ENCODE assay signal across 3 cellular contexts in the genomic region with DNA sequence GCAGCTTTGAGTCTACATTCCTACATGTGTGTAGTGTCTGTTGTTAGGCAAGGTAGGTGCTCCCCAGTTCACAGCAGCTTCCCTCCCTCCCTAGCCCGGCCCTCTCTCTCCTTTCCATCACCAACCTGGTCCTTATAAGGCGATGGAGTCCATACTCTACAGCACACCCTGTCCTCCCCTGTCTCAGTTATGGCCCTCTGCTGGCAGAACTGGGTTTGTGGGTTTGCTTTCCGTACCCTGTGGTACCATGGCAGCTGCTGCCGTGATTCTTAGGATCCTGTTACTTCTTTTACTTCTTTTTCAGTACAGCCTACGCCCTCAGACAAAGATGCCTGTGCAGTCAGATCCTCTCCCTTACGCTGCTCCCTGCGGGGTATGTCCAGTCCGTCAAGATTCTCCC.
TF ChIP-seq lines count a peak whose summit lies in the region.

No MANE protein-coding gene starts in this region.

TF ChIP-seq in HCT116, 20 proteins besides CTCF, POLR2A, EP300 and RAD21:
- TF ChIP-seq CBX3 (IDR thresholded peaks at IDR 0.05; ENCODE audit: low read depth) (0 out of 2 replicates have a peak, but pooled peaks have one; percentile 31), SIN3A (IDR thresholded peaks at IDR 0.05; ENCODE audit: low read depth) (no peak), SRF (IDR thresholded peaks at IDR 0.05; ENCODE audit: low read depth) (peak; percentile 86)
TF ChIP-seq in HCT116: peak in this region for 2.

TF ChIP-seq in SK-N-SH, 30 proteins besides CTCF, POLR2A, EP300 and RAD21:
- TF ChIP-seq, protein P1, sequence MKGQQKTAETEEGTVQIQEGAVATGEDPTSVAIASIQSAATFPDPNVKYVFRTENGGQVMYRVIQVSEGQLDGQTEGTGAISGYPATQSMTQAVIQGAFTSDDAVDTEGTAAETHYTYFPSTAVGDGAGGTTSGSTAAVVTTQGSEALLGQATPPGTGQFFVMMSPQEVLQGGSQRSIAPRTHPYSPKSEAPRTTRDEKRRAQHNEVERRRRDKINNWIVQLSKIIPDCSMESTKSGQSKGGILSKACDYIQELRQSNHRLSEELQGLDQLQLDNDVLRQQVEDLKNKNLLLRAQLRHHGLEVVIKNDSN (IDR thresholded peaks at IDR 0.05; ENCODE audit: borderline replicate concordance, low read depth) = no peak
- TF ChIP-seq EZH2phosphoT487 (IDR thresholded peaks at IDR 0.05; ENCODE audit: borderline replicate concordance, low read depth) (no peak), RXRA (IDR thresholded peaks at IDR 0.05; ENCODE audit: borderline replicate concordance, low read depth) (no peak), ELF1 (IDR thresholded peaks at IDR 0.05) (no peak), POLR2AphosphoS5 (IDR thresholded peaks at IDR 0.05; ENCODE audit: low read depth, low read length) (no peak), FOXJ3 (CRISPR knock-in tag; IDR thresholded peaks at IDR 0.05) (no peak), GABPA (IDR thresholded peaks at IDR 0.05; ENCODE audit: low read depth) (no peak), RCOR1 (IDR thresholded peaks at IDR 0.05; ENCODE audit: low read length) (no peak), SIN3A (IDR thresholded peaks at IDR 0.05; ENCODE audit: borderline replicate concordance, low read depth, low read length) (no peak), NRF1 (IDR thresholded peaks at IDR 0.05; ENCODE audit: low read depth, low read length) (no peak), MEF2A (IDR thresholded peaks at IDR 0.05; ENCODE audit: borderline replicate concordance, low read depth) (no peak), RFX5 (IDR thresholded peaks at IDR 0.05; ENCODE audit: low read length) (no peak)
- TF ChIP-seq, protein P2, sequence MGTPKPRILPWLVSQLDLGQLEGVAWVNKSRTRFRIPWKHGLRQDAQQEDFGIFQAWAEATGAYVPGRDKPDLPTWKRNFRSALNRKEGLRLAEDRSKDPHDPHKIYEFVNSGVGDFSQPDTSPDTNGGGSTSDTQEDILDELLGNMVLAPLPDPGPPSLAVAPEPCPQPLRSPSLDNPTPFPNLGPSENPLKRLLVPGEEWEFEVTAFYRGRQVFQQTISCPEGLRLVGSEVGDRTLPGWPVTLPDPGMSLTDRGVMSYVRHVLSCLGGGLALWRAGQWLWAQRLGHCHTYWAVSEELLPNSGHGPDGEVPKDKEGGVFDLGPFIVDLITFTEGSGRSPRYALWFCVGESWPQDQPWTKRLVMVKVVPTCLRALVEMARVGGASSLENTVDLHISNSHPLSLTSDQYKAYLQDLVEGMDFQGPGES (IDR thresholded peaks at IDR 0.05; ENCODE audit: low read depth, low read length) = no peak

TF ChIP-seq in H1, 55 proteins besides CTCF, POLR2A, EP300 and RAD21:
- TF ChIP-seq CBX8 (IDR thresholded peaks at IDR 0.05; ENCODE audit: borderline replicate concordance, low read depth, low read length) = no peak
- no peak for TF ChIP-seq PHF8 (conservative IDR thresholded peaks at IDR 0.05; ENCODE audit: low read depth, low read length)
- no peak for TF ChIP-seq FOSL1 (IDR thresholded peaks at IDR 0.05; ENCODE audit: insufficient read depth, low read depth, low read length)
- TF ChIP-seq SIN3A (conservative IDR thresholded peaks at IDR 0.05 in 1 of 2, IDR thresholded peaks at IDR 0.05 in 1 of 2; ENCODE audit: low read depth in 1 of 2, low read length in 2 of 2) = no peak
- TF ChIP-seq, protein P3, sequence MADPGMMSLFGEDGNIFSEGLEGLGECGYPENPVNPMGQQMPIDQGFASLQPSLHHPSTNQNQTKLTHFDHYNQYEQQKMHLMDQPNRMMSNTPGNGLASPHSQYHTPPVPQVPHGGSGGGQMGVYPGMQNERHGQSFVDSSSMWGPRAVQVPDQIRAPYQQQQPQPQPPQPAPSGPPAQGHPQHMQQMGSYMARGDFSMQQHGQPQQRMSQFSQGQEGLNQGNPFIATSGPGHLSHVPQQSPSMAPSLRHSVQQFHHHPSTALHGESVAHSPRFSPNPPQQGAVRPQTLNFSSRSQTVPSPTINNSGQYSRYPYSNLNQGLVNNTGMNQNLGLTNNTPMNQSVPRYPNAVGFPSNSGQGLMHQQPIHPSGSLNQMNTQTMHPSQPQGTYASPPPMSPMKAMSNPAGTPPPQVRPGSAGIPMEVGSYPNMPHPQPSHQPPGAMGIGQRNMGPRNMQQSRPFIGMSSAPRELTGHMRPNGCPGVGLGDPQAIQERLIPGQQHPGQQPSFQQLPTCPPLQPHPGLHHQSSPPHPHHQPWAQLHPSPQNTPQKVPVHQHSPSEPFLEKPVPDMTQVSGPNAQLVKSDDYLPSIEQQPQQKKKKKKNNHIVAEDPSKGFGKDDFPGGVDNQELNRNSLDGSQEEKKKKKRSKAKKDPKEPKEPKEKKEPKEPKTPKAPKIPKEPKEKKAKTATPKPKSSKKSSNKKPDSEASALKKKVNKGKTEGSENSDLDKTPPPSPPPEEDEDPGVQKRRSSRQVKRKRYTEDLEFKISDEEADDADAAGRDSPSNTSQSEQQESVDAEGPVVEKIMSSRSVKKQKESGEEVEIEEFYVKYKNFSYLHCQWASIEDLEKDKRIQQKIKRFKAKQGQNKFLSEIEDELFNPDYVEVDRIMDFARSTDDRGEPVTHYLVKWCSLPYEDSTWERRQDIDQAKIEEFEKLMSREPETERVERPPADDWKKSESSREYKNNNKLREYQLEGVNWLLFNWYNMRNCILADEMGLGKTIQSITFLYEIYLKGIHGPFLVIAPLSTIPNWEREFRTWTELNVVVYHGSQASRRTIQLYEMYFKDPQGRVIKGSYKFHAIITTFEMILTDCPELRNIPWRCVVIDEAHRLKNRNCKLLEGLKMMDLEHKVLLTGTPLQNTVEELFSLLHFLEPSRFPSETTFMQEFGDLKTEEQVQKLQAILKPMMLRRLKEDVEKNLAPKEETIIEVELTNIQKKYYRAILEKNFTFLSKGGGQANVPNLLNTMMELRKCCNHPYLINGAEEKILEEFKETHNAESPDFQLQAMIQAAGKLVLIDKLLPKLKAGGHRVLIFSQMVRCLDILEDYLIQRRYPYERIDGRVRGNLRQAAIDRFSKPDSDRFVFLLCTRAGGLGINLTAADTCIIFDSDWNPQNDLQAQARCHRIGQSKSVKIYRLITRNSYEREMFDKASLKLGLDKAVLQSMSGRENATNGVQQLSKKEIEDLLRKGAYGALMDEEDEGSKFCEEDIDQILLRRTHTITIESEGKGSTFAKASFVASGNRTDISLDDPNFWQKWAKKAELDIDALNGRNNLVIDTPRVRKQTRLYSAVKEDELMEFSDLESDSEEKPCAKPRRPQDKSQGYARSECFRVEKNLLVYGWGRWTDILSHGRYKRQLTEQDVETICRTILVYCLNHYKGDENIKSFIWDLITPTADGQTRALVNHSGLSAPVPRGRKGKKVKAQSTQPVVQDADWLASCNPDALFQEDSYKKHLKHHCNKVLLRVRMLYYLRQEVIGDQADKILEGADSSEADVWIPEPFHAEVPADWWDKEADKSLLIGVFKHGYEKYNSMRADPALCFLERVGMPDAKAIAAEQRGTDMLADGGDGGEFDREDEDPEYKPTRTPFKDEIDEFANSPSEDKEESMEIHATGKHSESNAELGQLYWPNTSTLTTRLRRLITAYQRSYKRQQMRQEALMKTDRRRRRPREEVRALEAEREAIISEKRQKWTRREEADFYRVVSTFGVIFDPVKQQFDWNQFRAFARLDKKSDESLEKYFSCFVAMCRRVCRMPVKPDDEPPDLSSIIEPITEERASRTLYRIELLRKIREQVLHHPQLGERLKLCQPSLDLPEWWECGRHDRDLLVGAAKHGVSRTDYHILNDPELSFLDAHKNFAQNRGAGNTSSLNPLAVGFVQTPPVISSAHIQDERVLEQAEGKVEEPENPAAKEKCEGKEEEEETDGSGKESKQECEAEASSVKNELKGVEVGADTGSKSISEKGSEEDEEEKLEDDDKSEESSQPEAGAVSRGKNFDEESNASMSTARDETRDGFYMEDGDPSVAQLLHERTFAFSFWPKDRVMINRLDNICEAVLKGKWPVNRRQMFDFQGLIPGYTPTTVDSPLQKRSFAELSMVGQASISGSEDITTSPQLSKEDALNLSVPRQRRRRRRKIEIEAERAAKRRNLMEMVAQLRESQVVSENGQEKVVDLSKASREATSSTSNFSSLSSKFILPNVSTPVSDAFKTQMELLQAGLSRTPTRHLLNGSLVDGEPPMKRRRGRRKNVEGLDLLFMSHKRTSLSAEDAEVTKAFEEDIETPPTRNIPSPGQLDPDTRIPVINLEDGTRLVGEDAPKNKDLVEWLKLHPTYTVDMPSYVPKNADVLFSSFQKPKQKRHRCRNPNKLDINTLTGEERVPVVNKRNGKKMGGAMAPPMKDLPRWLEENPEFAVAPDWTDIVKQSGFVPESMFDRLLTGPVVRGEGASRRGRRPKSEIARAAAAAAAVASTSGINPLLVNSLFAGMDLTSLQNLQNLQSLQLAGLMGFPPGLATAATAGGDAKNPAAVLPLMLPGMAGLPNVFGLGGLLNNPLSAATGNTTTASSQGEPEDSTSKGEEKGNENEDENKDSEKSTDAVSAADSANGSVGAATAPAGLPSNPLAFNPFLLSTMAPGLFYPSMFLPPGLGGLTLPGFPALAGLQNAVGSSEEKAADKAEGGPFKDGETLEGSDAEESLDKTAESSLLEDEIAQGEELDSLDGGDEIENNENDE (IDR thresholded peaks at IDR 0.05; ENCODE audit: insufficient replicate concordance, low read length) = no peak
- TF ChIP-seq JUND (IDR thresholded peaks at IDR 0.05; ENCODE audit: low read length) = no peak
- TF ChIP-seq KDM1A (IDR thresholded peaks at IDR 0.05; ENCODE audit: borderline replicate concordance, low read length) = no peak
- no peak for TF ChIP-seq GTF2F1 (IDR thresholded peaks at IDR 0.05; ENCODE audit: borderline replicate concordance, low read depth, low read length)
- no peak for TF ChIP-seq ZNF274 (IDR thresholded peaks at IDR 0.05; ENCODE audit: borderline replicate concordance, extremely low read depth, low read length)
- TF ChIP-seq RBBP5 (IDR thresholded peaks at IDR 0.05; ENCODE audit: borderline replicate concordance, low read depth, low read length) = no peak
- no peak for TF ChIP-seq SP1 (IDR thresholded peaks at IDR 0.05; ENCODE audit: low read depth, low read length)
- TF ChIP-seq, protein P4, sequence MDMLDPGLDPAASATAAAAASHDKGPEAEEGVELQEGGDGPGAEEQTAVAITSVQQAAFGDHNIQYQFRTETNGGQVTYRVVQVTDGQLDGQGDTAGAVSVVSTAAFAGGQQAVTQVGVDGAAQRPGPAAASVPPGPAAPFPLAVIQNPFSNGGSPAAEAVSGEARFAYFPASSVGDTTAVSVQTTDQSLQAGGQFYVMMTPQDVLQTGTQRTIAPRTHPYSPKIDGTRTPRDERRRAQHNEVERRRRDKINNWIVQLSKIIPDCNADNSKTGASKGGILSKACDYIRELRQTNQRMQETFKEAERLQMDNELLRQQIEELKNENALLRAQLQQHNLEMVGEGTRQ (IDR thresholded peaks at IDR 0.05; ENCODE audit: low read length) = no peak
- 0 out of 2 replicates have a peak, but pooled peaks have one; percentile 41 for TF ChIP-seq RXRA (IDR thresholded peaks at IDR 0.05; ENCODE audit: insufficient read depth, low read depth, low read length)
- TF ChIP-seq MAFK (IDR thresholded peaks at IDR 0.05; ENCODE audit: low read depth, low read length) = no peak
- no peak for TF ChIP-seq BCL11A (IDR thresholded peaks at IDR 0.05; ENCODE audit: low read depth in 2 of 2, low read length in 2 of 2)
- peak; percentile 77 for TF ChIP-seq YY1 (IDR thresholded peaks at IDR 0.05; ENCODE audit: low read depth, low read length)
- peak; percentile 81 for TF ChIP-seq SRF (IDR thresholded peaks at IDR 0.05; ENCODE audit: low read depth, low read length)
- no peak for TF ChIP-seq SUZ12 (IDR thresholded peaks at IDR 0.05; ENCODE audit: low read length)
- TF ChIP-seq SIRT6 (IDR thresholded peaks at IDR 0.05; ENCODE audit: low read length) = no peak
- TF ChIP-seq HDAC6 (IDR thresholded peaks at IDR 0.05; ENCODE audit: low read depth, low read length) = no peak
- TF ChIP-seq GABPA (IDR thresholded peaks at IDR 0.05; ENCODE audit: borderline replicate concordance, insufficient read depth, low read length) = no peak
- no peak for TF ChIP-seq CHD1 (IDR thresholded peaks at IDR 0.05; ENCODE audit: low read depth, low read length)
